1 cellular context compared by ENCODE assay signal in the genomic region with DNA sequence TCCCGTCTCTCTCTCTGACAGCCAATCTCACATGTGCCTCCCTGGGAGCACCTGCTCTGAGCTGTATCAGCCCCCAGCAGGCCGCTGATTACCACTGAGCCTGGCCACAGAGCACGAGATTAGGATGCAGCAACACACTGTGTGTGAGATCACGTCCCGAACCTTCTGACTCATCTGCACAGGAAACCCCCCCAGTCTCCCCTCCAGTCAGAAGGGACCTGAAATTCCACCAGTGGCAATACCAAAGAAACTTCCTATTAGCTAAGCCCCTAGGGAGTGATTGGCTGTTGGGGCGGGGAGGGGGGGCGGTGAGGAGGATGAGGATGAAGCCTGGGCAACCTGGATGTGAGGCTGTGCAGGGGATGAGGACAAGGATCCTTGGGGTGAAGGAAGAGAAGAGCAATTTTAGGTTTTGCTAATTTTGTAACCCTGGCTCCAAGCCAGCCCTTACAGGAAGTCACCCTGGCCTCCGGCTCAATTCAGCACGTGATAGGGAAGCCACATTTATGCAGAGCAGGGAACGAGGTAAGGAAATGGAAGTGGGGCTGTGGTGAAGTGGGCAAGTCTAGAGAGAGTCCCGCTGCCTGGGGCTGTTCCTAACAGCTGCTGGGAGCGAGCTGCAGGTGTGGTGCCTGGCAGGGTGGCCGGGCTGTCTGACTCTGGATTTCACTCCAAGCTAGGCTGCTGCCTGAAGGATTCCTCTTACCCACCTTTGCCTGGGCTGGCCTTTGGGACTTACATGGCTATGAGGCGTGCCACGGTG.
TF ChIP-seq lines count a peak whose summit lies in the region.

No MANE protein-coding gene starts in this region.

TF ChIP-seq in GM12878, 131 proteins besides CTCF, POLR2A, EP300 and RAD21 (continues in another document):
- TF ChIP-seq CHD1 (IDR thresholded peaks at IDR 0.05; ENCODE audit: low read depth, low read length) (0 out of 2 replicates have a peak, but pooled peaks have one; percentile 18), RFX5 (IDR thresholded peaks at IDR 0.05; ENCODE audit: low read depth, low read length) (0 out of 2 replicates have a peak, but pooled peaks have one; percentile 54), SMAD1 (IDR thresholded peaks at IDR 0.05; ENCODE audit: low read depth, partially characterized antibody) (peak; percentile 93), MXI1 (IDR thresholded peaks at IDR 0.05; ENCODE audit: low read depth, low read length) (peak; percentile 97), ESRRA (IDR thresholded peaks at IDR 0.05; ENCODE audit: low read length) (no peak), POLR2AphosphoS5 (IDR thresholded peaks at IDR 0.05; ENCODE audit: low read length) (peak; percentile 81), BHLHE40 (IDR thresholded peaks at IDR 0.05; ENCODE audit: borderline replicate concordance in 1 of 2, low read depth in 2 of 2, low read length in 1 of 2) (peak; percentile 99 to 100), YY1 (IDR thresholded peaks at IDR 0.05; ENCODE audit: low read depth, low read length) (0 out of 2 replicates have a peak, but pooled peaks have one; percentile 34), SP1 (IDR thresholded peaks at IDR 0.05; ENCODE audit: low read depth, low read length) (peak; percentile 75), DPF2 (IDR thresholded peaks at IDR 0.05) (peak; percentile 90), CREB1 (IDR thresholded peaks at IDR 0.05; ENCODE audit: low read depth) (peak; percentile 86), RBBP5 (conservative IDR thresholded peaks at IDR 0.05) (no peak), TAF1 (IDR thresholded peaks at IDR 0.05; ENCODE audit: borderline replicate concordance, low read depth, low read length) (peak; percentile 52), HCFC1 (IDR thresholded peaks at IDR 0.05; ENCODE audit: low read length) (no peak), SMC3 (IDR thresholded peaks at IDR 0.05; ENCODE audit: borderline replicate concordance, low read length) (peak; percentile 20; the same call in 1 of the 2 replicates), CREM (IDR thresholded peaks at IDR 0.05; ENCODE audit: low read depth) (peak; percentile 91), SMARCA5 (IDR thresholded peaks at IDR 0.05) (no peak; the same call in 1 of the 2 replicates), SMAD5 (IDR thresholded peaks at IDR 0.05; ENCODE audit: low read depth) (peak; percentile 48; the same call in 1 of the 2 replicates), SIN3A (IDR thresholded peaks at IDR 0.05; ENCODE audit: low read depth, low read length) (0 out of 2 replicates have a peak, but pooled peaks have one; percentile 83), MEF2A (IDR thresholded peaks at IDR 0.05; ENCODE audit: insufficient read depth, low read depth, low read length) (peak; percentile 20; the same call in 1 of the 2 replicates), KLF5 (IDR thresholded peaks at IDR 0.05; ENCODE audit: partially characterized antibody) (peak; percentile 40), BCL11A (IDR thresholded peaks at IDR 0.05; ENCODE audit: low read depth, low read length) (peak; percentile 95), CBX5 (IDR thresholded peaks at IDR 0.05; ENCODE audit: low read depth) (peak; percentile 77)
- TF ChIP-seq, protein P1, sequence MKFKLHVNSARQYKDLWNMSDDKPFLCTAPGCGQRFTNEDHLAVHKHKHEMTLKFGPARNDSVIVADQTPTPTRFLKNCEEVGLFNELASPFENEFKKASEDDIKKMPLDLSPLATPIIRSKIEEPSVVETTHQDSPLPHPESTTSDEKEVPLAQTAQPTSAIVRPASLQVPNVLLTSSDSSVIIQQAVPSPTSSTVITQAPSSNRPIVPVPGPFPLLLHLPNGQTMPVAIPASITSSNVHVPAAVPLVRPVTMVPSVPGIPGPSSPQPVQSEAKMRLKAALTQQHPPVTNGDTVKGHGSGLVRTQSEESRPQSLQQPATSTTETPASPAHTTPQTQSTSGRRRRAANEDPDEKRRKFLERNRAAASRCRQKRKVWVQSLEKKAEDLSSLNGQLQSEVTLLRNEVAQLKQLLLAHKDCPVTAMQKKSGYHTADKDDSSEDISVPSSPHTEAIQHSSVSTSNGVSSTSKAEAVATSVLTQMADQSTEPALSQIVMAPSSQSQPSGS (IDR thresholded peaks at IDR 0.05; ENCODE audit: low read length), result peak; percentile 96
- TF ChIP-seq, protein P2, sequence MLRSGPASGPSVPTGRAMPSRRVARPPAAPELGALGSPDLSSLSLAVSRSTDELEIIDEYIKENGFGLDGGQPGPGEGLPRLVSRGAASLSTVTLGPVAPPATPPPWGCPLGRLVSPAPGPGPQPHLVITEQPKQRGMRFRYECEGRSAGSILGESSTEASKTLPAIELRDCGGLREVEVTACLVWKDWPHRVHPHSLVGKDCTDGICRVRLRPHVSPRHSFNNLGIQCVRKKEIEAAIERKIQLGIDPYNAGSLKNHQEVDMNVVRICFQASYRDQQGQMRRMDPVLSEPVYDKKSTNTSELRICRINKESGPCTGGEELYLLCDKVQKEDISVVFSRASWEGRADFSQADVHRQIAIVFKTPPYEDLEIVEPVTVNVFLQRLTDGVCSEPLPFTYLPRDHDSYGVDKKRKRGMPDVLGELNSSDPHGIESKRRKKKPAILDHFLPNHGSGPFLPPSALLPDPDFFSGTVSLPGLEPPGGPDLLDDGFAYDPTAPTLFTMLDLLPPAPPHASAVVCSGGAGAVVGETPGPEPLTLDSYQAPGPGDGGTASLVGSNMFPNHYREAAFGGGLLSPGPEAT (IDR thresholded peaks at IDR 0.05; ENCODE audit: low read depth), result peak; percentile 98
- TF ChIP-seq, protein P3, sequence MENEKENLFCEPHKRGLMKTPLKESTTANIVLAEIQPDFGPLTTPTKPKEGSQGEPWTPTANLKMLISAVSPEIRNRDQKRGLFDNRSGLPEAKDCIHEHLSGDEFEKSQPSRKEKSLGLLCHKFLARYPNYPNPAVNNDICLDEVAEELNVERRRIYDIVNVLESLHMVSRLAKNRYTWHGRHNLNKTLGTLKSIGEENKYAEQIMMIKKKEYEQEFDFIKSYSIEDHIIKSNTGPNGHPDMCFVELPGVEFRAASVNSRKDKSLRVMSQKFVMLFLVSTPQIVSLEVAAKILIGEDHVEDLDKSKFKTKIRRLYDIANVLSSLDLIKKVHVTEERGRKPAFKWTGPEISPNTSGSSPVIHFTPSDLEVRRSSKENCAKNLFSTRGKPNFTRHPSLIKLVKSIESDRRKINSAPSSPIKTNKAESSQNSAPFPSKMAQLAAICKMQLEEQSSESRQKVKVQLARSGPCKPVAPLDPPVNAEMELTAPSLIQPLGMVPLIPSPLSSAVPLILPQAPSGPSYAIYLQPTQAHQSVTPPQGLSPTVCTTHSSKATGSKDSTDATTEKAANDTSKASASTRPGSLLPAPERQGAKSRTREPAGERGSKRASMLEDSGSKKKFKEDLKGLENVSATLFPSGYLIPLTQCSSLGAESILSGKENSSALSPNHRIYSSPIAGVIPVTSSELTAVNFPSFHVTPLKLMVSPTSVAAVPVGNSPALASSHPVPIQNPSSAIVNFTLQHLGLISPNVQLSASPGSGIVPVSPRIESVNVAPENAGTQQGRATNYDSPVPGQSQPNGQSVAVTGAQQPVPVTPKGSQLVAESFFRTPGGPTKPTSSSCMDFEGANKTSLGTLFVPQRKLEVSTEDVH (IDR thresholded peaks at IDR 0.05; ENCODE audit: low read depth, partially characterized antibody), result peak; percentile 43
- TF ChIP-seq, protein P4, sequence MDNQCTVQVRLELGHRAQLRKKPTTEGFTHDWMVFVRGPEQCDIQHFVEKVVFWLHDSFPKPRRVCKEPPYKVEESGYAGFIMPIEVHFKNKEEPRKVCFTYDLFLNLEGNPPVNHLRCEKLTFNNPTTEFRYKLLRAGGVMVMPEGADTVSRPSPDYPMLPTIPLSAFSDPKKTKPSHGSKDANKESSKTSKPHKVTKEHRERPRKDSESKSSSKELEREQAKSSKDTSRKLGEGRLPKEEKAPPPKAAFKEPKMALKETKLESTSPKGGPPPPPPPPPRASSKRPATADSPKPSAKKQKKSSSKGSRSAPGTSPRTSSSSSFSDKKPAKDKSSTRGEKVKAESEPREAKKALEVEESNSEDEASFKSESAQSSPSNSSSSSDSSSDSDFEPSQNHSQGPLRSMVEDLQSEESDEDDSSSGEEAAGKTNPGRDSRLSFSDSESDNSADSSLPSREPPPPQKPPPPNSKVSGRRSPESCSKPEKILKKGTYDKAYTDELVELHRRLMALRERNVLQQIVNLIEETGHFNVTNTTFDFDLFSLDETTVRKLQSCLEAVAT (IDR thresholded peaks at IDR 0.05), result peak; percentile 43
- TF ChIP-seq, protein P5, sequence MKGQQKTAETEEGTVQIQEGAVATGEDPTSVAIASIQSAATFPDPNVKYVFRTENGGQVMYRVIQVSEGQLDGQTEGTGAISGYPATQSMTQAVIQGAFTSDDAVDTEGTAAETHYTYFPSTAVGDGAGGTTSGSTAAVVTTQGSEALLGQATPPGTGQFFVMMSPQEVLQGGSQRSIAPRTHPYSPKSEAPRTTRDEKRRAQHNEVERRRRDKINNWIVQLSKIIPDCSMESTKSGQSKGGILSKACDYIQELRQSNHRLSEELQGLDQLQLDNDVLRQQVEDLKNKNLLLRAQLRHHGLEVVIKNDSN (IDR thresholded peaks at IDR 0.05; ENCODE audit: borderline replicate concordance, extremely low read length, insufficient read depth, low read depth, low read length), result peak; percentile 81
- TF ChIP-seq, protein P6, sequence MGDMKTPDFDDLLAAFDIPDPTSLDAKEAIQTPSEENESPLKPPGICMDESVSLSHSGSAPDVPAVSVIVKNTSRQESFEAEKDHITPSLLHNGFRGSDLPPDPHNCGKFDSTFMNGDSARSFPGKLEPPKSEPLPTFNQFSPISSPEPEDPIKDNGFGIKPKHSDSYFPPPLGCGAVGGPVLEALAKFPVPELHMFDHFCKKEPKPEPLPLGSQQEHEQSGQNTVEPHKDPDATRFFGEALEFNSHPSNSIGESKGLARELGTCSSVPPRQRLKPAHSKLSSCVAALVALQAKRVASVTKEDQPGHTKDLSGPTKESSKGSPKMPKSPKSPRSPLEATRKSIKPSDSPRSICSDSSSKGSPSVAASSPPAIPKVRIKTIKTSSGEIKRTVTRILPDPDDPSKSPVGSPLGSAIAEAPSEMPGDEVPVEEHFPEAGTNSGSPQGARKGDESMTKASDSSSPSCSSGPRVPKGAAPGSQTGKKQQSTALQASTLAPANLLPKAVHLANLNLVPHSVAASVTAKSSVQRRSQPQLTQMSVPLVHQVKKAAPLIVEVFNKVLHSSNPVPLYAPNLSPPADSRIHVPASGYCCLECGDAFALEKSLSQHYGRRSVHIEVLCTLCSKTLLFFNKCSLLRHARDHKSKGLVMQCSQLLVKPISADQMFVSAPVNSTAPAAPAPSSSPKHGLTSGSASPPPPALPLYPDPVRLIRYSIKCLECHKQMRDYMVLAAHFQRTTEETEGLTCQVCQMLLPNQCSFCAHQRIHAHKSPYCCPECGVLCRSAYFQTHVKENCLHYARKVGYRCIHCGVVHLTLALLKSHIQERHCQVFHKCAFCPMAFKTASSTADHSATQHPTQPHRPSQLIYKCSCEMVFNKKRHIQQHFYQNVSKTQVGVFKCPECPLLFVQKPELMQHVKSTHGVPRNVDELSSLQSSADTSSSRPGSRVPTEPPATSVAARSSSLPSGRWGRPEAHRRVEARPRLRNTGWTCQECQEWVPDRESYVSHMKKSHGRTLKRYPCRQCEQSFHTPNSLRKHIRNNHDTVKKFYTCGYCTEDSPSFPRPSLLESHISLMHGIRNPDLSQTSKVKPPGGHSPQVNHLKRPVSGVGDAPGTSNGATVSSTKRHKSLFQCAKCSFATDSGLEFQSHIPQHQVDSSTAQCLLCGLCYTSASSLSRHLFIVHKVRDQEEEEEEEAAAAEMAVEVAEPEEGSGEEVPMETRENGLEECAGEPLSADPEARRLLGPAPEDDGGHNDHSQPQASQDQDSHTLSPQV (IDR thresholded peaks at IDR 0.05), result 0 out of 2 replicates have a peak, but pooled peaks have one; percentile 31
- TF ChIP-seq, protein P7, sequence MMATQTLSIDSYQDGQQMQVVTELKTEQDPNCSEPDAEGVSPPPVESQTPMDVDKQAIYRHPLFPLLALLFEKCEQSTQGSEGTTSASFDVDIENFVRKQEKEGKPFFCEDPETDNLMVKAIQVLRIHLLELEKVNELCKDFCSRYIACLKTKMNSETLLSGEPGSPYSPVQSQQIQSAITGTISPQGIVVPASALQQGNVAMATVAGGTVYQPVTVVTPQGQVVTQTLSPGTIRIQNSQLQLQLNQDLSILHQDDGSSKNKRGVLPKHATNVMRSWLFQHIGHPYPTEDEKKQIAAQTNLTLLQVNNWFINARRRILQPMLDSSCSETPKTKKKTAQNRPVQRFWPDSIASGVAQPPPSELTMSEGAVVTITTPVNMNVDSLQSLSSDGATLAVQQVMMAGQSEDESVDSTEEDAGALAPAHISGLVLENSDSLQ (IDR thresholded peaks at IDR 0.05), result peak; percentile 86
- TF ChIP-seq, protein P8, sequence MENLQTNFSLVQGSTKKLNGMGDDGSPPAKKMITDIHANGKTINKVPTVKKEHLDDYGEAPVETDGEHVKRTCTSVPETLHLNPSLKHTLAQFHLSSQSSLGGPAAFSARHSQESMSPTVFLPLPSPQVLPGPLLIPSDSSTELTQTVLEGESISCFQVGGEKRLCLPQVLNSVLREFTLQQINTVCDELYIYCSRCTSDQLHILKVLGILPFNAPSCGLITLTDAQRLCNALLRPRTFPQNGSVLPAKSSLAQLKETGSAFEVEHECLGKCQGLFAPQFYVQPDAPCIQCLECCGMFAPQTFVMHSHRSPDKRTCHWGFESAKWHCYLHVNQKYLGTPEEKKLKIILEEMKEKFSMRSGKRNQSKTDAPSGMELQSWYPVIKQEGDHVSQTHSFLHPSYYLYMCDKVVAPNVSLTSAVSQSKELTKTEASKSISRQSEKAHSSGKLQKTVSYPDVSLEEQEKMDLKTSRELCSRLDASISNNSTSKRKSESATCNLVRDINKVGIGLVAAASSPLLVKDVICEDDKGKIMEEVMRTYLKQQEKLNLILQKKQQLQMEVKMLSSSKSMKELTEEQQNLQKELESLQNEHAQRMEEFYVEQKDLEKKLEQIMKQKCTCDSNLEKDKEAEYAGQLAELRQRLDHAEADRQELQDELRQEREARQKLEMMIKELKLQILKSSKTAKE (IDR thresholded peaks at IDR 0.05; ENCODE audit: low read depth, poor library complexity, severe bottlenecking), result peak; percentile 90
- TF ChIP-seq, protein P9, sequence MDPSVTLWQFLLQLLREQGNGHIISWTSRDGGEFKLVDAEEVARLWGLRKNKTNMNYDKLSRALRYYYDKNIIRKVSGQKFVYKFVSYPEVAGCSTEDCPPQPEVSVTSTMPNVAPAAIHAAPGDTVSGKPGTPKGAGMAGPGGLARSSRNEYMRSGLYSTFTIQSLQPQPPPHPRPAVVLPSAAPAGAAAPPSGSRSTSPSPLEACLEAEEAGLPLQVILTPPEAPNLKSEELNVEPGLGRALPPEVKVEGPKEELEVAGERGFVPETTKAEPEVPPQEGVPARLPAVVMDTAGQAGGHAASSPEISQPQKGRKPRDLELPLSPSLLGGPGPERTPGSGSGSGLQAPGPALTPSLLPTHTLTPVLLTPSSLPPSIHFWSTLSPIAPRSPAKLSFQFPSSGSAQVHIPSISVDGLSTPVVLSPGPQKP (IDR thresholded peaks at IDR 0.05; ENCODE audit: low read depth, low read length), result no peak
